In genomic region chr10:123316776-123317175, GRCh38 we compare ENCODE assay signal across 5 cellular contexts.
"Had no signal": no experiment of that assay in that cellular context is flagged by ENCODE, and none has a peak within 500 bp of the region (broad histone marks: within the 10 kb centered on the region; RNA-seq: fewer than 3 reads in every experiment).

No MANE protein-coding gene starts in this region.

- H3K4me3 ChIP-seq: K562 had no signal

- H3K27me3 Mint-ChIP-seq: IgD-negative memory B cell had no signal

- H3K4me3 Mint-ChIP-seq: IgD-negative memory B cell had no signal

- H3K9me3 Mint-ChIP-seq: IgD-negative memory B cell had no signal

- H3K36me3 Mint-ChIP-seq: IgD-negative memory B cell had no signal

- ATAC-seq: HepG2, K562 had no signal

- H3K27ac ChIP-seq: HL-60 had no signal

- H3K27ac Mint-ChIP-seq: IgD-negative memory B cell had no signal

- DNase-seq: IMR-90 had no signal
